In the genomic region with DNA sequence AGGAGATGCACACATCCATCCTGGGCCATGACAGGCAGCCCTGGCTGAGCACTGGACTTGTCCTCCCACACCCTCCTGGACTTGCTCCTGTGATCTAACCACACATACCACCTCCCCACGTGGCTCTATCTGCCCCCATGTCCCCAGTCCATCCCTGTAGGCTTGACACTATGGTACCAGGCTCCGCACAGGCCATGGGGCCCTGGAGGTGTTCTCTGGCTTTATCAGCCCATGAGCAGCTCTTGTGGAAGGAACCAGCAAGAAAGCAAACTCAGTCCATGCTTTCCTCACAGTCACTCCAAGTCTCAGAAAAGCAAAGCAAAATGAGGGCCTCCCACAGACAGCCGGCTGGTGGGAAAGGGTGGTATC, we compare ENCODE assay signal across 13 cellular contexts.
DNase-seq lines count a peak whose midpoint lies in the region; ATAC-seq and TF ChIP-seq lines count a peak whose summit lies in the region.
"Had no signal": no experiment of that assay in that cellular context is flagged by ENCODE, and none has a peak within 500 bp of the region (broad histone marks: within the 10 kb centered on the region; RNA-seq: fewer than 3 reads in every experiment).

No MANE protein-coding gene starts in this region.

- H2BK120ac ChIP-seq in neuronal stem cell (ENCODE audit: low read depth, low read length) = no peak overlapping the region

- no peak for TF ChIP-seq POLR2A in heart left ventricle (IDR thresholded peaks at IDR 0.05)

- H2BK12ac ChIP-seq in neuronal stem cell (ENCODE audit: low read length) = no peak overlapping the region

- no peaks in the 10 kb centered on the region for H3K79me1 ChIP-seq in neuronal stem cell (ENCODE audit: low read depth, low read length)

- no peak overlapping the region for H2BK15ac ChIP-seq in neuronal stem cell (ENCODE audit: low read length)

- H2AFZ ChIP-seq in neuronal stem cell (ENCODE audit: low read length) = no peak overlapping the region

- no peak overlapping the region for H2BK5ac ChIP-seq in neuronal stem cell (ENCODE audit: low read length)

- H3K27me3 ChIP-seq in heart left ventricle (no peaks in the 10 kb centered on the region), neuronal stem cell (ENCODE audit: control insufficient read depth in 3 of 3, insufficient read depth in 3 of 3, low read depth in 1 of 3, low read length in 3 of 3) (no peaks in the 10 kb centered on the region), A673 (replicated peaks; ENCODE audit: insufficient read depth, low read depth, low read length, poor library complexity) (no peaks in the 10 kb centered on the region)

- BruUV-seq in A673 (replicated peaks; lab: Mats Ljungman, UMichigan) = no TSS peak

- CTCF ChIA-PET in A673 (lab: Charles Lee) = no interaction called here

- H3K9me3 ChIP-seq in heart left ventricle (no peaks in the 10 kb centered on the region), neuronal stem cell (replicated peaks in 1 of 2; ENCODE audit: control insufficient read depth in 2 of 2, insufficient read depth in 1 of 2, low read depth in 1 of 2, low read length in 2 of 2) (no peaks in the 10 kb centered on the region), A673 (ENCODE audit: low read depth, low read length, poor library complexity, severe bottlenecking) (no peaks in the 10 kb centered on the region)

- H4K8ac ChIP-seq in neuronal stem cell (ENCODE audit: low read depth, low read length) = no peak overlapping the region

- H3K14ac ChIP-seq in neuronal stem cell (ENCODE audit: low read length) = no peak overlapping the region

- H3K18ac ChIP-seq in neuronal stem cell (ENCODE audit: low read length) = no peak overlapping the region

- DNase-seq in heart left ventricle = no peak
- DNase-seq in Right ventricle myocardium superior = no peak
- DNase-seq in neuronal stem cell (ENCODE audit: low spot score) = no peak
- DNase-seq in ureter (ENCODE audit: low spot score) = peak; percentile 43
- DNase-seq in A673 (ENCODE audit: low spot score) = no peak
- DNase-seq in NCI-H1436 (lab: John Stamatoyannopoulos, UW) = no peak
- no peak for DNase-seq in DMS114 treated with DMSO at 0.1 percent for 48 hours (lab: John Stamatoyannopoulos, UW; ENCODE audit: unreplicated experiment)
- DNase-seq: activated CD4-positive, alpha-beta T cell treated with anti-CD3 and anti-CD28 coated beads, Interleukin-2, amount 50 U/mL, for 1 hour; amniotic stem cell; hypothalamus; NCI-H2029 treated with DMSO at 0.1 percent for 48 hours; retina had no signal

- intact Hi-C loops in heart left ventricle (cut with DNase I) = loop anchor here in 1 of 10 donors (10.0 kb wide), 1 partner anchor 171 kb away; no protein-coding TSS in a partner anchor
- intact Hi-C loops in Right ventricle myocardium superior (cut with DNase I) = no loop called here
- intact Hi-C loops in A673 (cut with micrococcal nuclease; ENCODE audit: unreplicated experiment) = no loop called here

- 48 to 67% (median 57%) methylated on average over 2 to 3 of the region's 3 CpGs for WGBS in heart left ventricle, 4 donors
- no CpG with 5 or more reads among the region's 3 CpGs for WGBS in neuronal stem cell (ENCODE audit: extremely low coverage in 2 of 2, insufficient read length in 2 of 2, insufficient replicate concordance in 1 of 2), 2 donors

- peak overlapping the region in 6 of 12 donors; percentile 8 to 35 (median 16) for H3K4me3 ChIP-seq in heart left ventricle
- H3K4me3 ChIP-seq in neuronal stem cell (ENCODE audit: low read length in 2 of 2) = no peak overlapping the region
- H3K4me3 ChIP-seq in A673 (ENCODE audit: low read depth, low read length, poor library complexity, severe bottlenecking) = no peak overlapping the region

- peak overlapping the region; percentile 89 for H3K23ac ChIP-seq in neuronal stem cell (ENCODE audit: low read depth, low read length, poor library complexity)

- H3K27ac ChIP-seq in heart left ventricle = peak overlapping the region; percentile 56 to 98 (median 81)
- peak overlapping the region; percentile 97 for H3K27ac ChIP-seq in cingulate gyrus (ENCODE audit: low read depth, low read length)
- H3K27ac ChIP-seq in neuronal stem cell (replicated peaks; ENCODE audit: low read length) = no peak overlapping the region
- no peak overlapping the region for H3K27ac ChIP-seq in A673 (ENCODE audit: low read depth, low read length, poor library complexity, severe bottlenecking)

- H3K36me3 ChIP-seq in heart left ventricle (peaks cover 0 to 96% (median 90%) of the 10 kb centered on the region in 9 donors), neuronal stem cell (replicated peaks in 1 of 2; ENCODE audit: control insufficient read depth in 2 of 2, insufficient read depth in 2 of 2, low read length in 2 of 2) (peaks cover 0 to 81% of the 10 kb centered on the region in 2 donors), A673 (ENCODE audit: insufficient read depth, low read length, poor library complexity, severe bottlenecking) (no peaks in the 10 kb centered on the region)

- H3K4me1 ChIP-seq in heart left ventricle (peaks cover 28 to 98% (median 94%) of the 10 kb centered on the region in 12 donors), neuronal stem cell (ENCODE audit: control insufficient read depth in 2 of 2, insufficient read depth in 1 of 2, low read depth in 1 of 2, low read length in 2 of 2) (no peaks in the 10 kb centered on the region), A673 (ENCODE audit: insufficient read depth, low read length, poor library complexity, severe bottlenecking) (no peaks in the 10 kb centered on the region)

- ATAC-seq in heart left ventricle (no peak), Right ventricle myocardium superior (ENCODE audit: poor library complexity) (no peak)

- no peak overlapping the region for H4K91ac ChIP-seq in neuronal stem cell (ENCODE audit: low read depth, low read length, poor library complexity)

- peak overlapping the region; percentile 7 for H3K9ac ChIP-seq in neuronal stem cell (ENCODE audit: low read depth, low read length, poor library complexity)

- POLR2A ChIA-PET in A673 (lab: Charles Lee; ENCODE audit: low non-redundant PET) = no interaction called here

- no peak overlapping the region for H2AK5ac ChIP-seq in neuronal stem cell (ENCODE audit: low read depth, low read length)

- H3K4me2 ChIP-seq in neuronal stem cell (ENCODE audit: insufficient read depth, low read length, poor library complexity, severe bottlenecking) = no peak overlapping the region

- no peak for TF ChIP-seq CTCF in heart left ventricle (IDR thresholded peaks at IDR 0.05)
- TF ChIP-seq CTCF in A673 (conservative IDR thresholded peaks at IDR 0.05; ENCODE audit: low read depth, low read length) = no peak

- no peak overlapping the region for H3K4ac ChIP-seq in neuronal stem cell (ENCODE audit: low read length)

Comparison
In these comparisons a context has a peak if more than half of its experiments do, and no peak if none do; other contexts are left out.
1. H3K27ac ChIP-seq: peak in heart left ventricle (12 of 12) and cingulate gyrus (single experiment); none in neuronal stem cell (single experiment) and A673 (single experiment).